Comparison of ENCODE assay signal across 14 cellular contexts in genomic region chr21:33973268-33973667, GRCh38.
"Had no signal": no experiment of that assay in that cellular context is flagged by ENCODE, and none has a peak within 500 bp of the region (broad histone marks: within the 10 kb centered on the region; RNA-seq: fewer than 3 reads in every experiment).

No MANE protein-coding gene starts in this region.

- H3K9me3 ChIP-seq: heart left ventricle, left lung, pancreas, thyroid gland, uterus had no signal

- H3K4me3 Mint-ChIP-seq: activated CD8-positive, alpha-beta T cell treated with anti-CD3 and anti-CD28 coated beads, Interleukin-2, amount 10 ng/mL, durations not matched to agents 7 days and 5 days; neural crest cell had no signal

- H3K4me3 ChIP-seq: coronary artery, heart left ventricle, left lung, pancreas, thyroid gland, uterus had no signal

- H3K27ac Mint-ChIP-seq: activated CD8-positive, alpha-beta T cell treated with anti-CD3 and anti-CD28 coated beads, Interleukin-2, amount 10 ng/mL, durations not matched to agents 7 days and 5 days had no signal

- H3K36me3 ChIP-seq: heart left ventricle, left lung, pancreas, thyroid gland, uterus had no signal

- DNase-seq: activated CD4-positive, alpha-beta T cell treated with anti-CD3 and anti-CD28 coated beads for 1 hour; activated CD8-positive, alpha-beta T cell treated with anti-CD3 and anti-CD28 coated beads, Interleukin-2, amount 10 ng/mL, durations not matched to agents 7 days and 5 days; caudate nucleus; effector CD4-positive, alpha-beta T cell; heart left ventricle; left lung; pancreas; stimulated activated CD4-positive, alpha-beta T cell treated with anti-CD3 and anti-CD28 coated beads, Interleukin-15, amount 100 ng/mL, for 24 hours; stimulated activated CD4-positive, alpha-beta T cell treated with anti-CD3 and anti-CD28 coated beads, Interleukin-4, amount 100 ng/mL, for 24 hours; SW 1271; thyroid gland; uterus had no signal

- ATAC-seq: activated CD8-positive, alpha-beta T cell treated with anti-CD3 and anti-CD28 coated beads, Interleukin-2, amount 10 ng/mL, durations not matched to agents 7 days and 5 days; heart left ventricle; left lung; pancreas had no signal

- H3K27me3 ChIP-seq: heart left ventricle, left lung, pancreas, thyroid gland, uterus had no signal

- H3K27ac ChIP-seq: coronary artery, heart left ventricle, left lung, pancreas, thyroid gland, uterus had no signal
